9 cellular contexts compared by ENCODE assay signal in the genomic region with DNA sequence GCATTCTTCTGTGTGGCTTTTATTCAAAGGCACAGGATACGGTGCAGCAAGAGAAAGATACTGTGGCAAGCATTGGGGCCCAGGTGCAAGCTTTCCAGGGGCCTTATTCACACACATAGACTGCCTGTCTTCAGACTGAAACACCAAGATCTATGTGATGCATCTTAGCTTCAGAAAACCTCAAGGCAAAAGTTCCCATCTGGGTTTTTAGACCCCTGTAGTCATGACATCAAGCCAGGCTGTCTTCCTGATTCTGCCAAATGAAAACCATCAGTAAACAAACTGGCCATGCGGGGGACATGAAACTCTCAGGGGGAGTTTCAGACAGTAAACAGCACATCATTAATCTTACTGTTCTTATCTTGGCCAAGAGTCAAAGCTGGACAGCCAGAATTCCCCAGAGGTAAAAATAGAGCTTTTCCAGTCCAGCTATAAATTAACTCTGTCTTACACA. TPM values are rescaled to one million over a fixed set of nuclear protein-coding genes. Genes with fewer than 3 reads are reported as not detected.
DNase-seq lines count a peak whose midpoint lies in the region; ATAC-seq, FAIRE-seq and TF ChIP-seq lines count a peak whose summit lies in the region.
"Had no signal": no experiment of that assay in that cellular context is flagged by ENCODE, and none has a peak within 500 bp of the region (broad histone marks: within the 10 kb centered on the region; RNA-seq: fewer than 3 reads in every experiment).

No MANE protein-coding gene starts in this region.

- H3K4me1 Mint-ChIP-seq in activated T-helper 2 cell treated with anti-CD3 and anti-CD28 coated beads, Interferon-gamma antibody, Interleukin-2, Interleukin-4, amounts not matched to agents 10 μg/mL and 5 μg/mL and 100 μg/mL, durations not matched to agents 14 hours and 24 hours and 36 hours (ENCODE audit: low read depth), result peaks cover 23% of the 10 kb centered on the region

- no peak overlapping the region for H3K9ac ChIP-seq in HepG2 (ENCODE audit: insufficient read depth, low read depth, low read length)

- WGBS in HepG2 (ENCODE audit: low lambda C conversion rate), result 96% methylated on average over 2 of the region's 2 CpGs
- 38% methylated on average over 2 of the region's 2 CpGs for WGBS in right lobe of liver (ENCODE audit: insufficient coverage, low coverage, low lambda C conversion rate, missing lambda C conversion rate)
- 42% methylated on average over 2 of the region's 2 CpGs for WGBS in prostate gland

- peaks cover 3% of the 10 kb centered on the region for H3K79me2 ChIP-seq in HepG2 (ENCODE audit: insufficient read depth, low read length)

- TF ChIP-seq CTCF in HepG2 (CRISPR knock-in tag; IDR thresholded peaks at IDR 0.05) (no peak), right lobe of liver (IDR thresholded peaks at IDR 0.05) (no peak), choroid plexus epithelial cell (conservative IDR thresholded peaks at IDR 0.05; ENCODE audit: low read depth, low read length) (no peak), prostate gland (IDR thresholded peaks at IDR 0.05) (no peak)

- H3K4me3 ChIP-seq in HepG2 (replicated peaks in 1 of 3; ENCODE audit: insufficient read depth in 1 of 3, low read depth in 2 of 3, low read length in 3 of 3) (no peak overlapping the region), right lobe of liver (no peak overlapping the region), choroid plexus epithelial cell (ENCODE audit: low read depth, low read length) (no peak overlapping the region), prostate gland (no peak overlapping the region), H7 (ENCODE audit: insufficient read depth, low read depth, low read length) (no peak overlapping the region)

- H4K20me1 ChIP-seq in HepG2 (ENCODE audit: insufficient read depth, low read length), result no peaks in the 10 kb centered on the region

- H3K36me3 Mint-ChIP-seq in activated T-helper 2 cell treated with anti-CD3 and anti-CD28 coated beads, Interferon-gamma antibody, Interleukin-2, Interleukin-4, amounts not matched to agents 10 μg/mL and 5 μg/mL and 100 μg/mL, durations not matched to agents 14 hours and 24 hours and 36 hours (ENCODE audit: low read depth), result peaks cover 23% of the 10 kb centered on the region

- TF ChIP-seq POLR2A in HepG2 (IDR thresholded peaks at IDR 0.05; ENCODE audit: insufficient read depth in 1 of 2, low read depth in 2 of 2, low read length in 2 of 2) (no peak), right lobe of liver (IDR thresholded peaks at IDR 0.05) (no peak), prostate gland (IDR thresholded peaks at IDR 0.05) (no peak)

- H3K27me3 ChIP-seq in HepG2 (ENCODE audit: control insufficient read depth in 1 of 2, insufficient read depth in 2 of 2, low read length in 2 of 2) (no peaks in the 10 kb centered on the region), right lobe of liver (no peaks in the 10 kb centered on the region), prostate gland (replicated peaks; ENCODE audit: insufficient read depth) (no peaks in the 10 kb centered on the region), H7 (ENCODE audit: control insufficient read depth, insufficient read depth, low read length) (no peaks in the 10 kb centered on the region)

- intact Hi-C loops in HepG2 (cut with micrococcal nuclease; ENCODE audit: unreplicated experiment) (loop anchor here (2.0 to 5.0 kb wide), 3 partner anchors 99 to 221 kb away; a partner anchor contains a TSS), right lobe of liver (cut with DNase I) (no loop called here), prostate gland (cut with DNase I) (no loop called here)
- intact Hi-C loops in activated T-helper 2 cell treated with anti-CD3 and anti-CD28 coated beads, Interferon-gamma antibody, Interleukin-2, Interleukin-4, amounts not matched to agents 10 μg/mL and 5 μg/mL and 100 μg/mL, durations not matched to agents 14 hours and 24 hours and 36 hours (cut with micrococcal nuclease), result no loop called here

- H3K9me3 Mint-ChIP-seq in activated T-helper 2 cell treated with anti-CD3 and anti-CD28 coated beads, Interferon-gamma antibody, Interleukin-2, Interleukin-4, amounts not matched to agents 10 μg/mL and 5 μg/mL and 100 μg/mL, durations not matched to agents 14 hours and 24 hours and 36 hours, result no peaks in the 10 kb centered on the region

- H3K4me1 ChIP-seq in HepG2 (ENCODE audit: insufficient read depth, low read length), result peaks cover 85% of the 10 kb centered on the region
- peaks cover 0 to 51% (median 10%) of the 10 kb centered on the region in 4 donors for H3K4me1 ChIP-seq in right lobe of liver
- no peaks in the 10 kb centered on the region for H3K4me1 ChIP-seq in prostate gland (replicated peaks)

- ATAC-seq in HepG2 (no peak), right lobe of liver (no peak), HG03060 (IDR thresholded peaks at IDR 0.05; ENCODE audit: low read depth, unreplicated experiment) (peak; percentile 21)

- H2AFZ ChIP-seq in HepG2 (ENCODE audit: low read length), result no peak overlapping the region

- TF ChIP-seq RAD21 in HepG2 (CRISPR knock-in tag; IDR thresholded peaks at IDR 0.05), result no peak

- no peak for FAIRE-seq in HepG2 (lab: Jason Lieb, UNC)

- no peak overlapping the region for H3K4me2 ChIP-seq in HepG2 (ENCODE audit: low read depth, low read length)

- BruUV-seq in HepG2 (replicated peaks; lab: Mats Ljungman, UMichigan), result no TSS peak

- H3K9me3 ChIP-seq in HepG2 (ENCODE audit: low read length), result 0 out of 2 replicates have a peak, but pooled peaks cover 8% of the 10 kb centered on the region
- H3K9me3 ChIP-seq in right lobe of liver, result no peaks in the 10 kb centered on the region
- no peaks in the 10 kb centered on the region for H3K9me3 ChIP-seq in prostate gland

- H3K27ac Mint-ChIP-seq in activated T-helper 2 cell treated with anti-CD3 and anti-CD28 coated beads, Interferon-gamma antibody, Interleukin-2, Interleukin-4, amounts not matched to agents 10 μg/mL and 5 μg/mL and 100 μg/mL, durations not matched to agents 14 hours and 24 hours and 36 hours, result no peak overlapping the region

- H3K27ac ChIP-seq in HepG2 (ENCODE audit: extremely low read length, insufficient read depth, low read length) (peak overlapping the region; percentile 85), right lobe of liver (peak overlapping the region in 1 of 3 donors; percentile 37), prostate gland (no peak overlapping the region)

- no peaks in the 10 kb centered on the region for H3K27me3 Mint-ChIP-seq in activated T-helper 2 cell treated with anti-CD3 and anti-CD28 coated beads, Interferon-gamma antibody, Interleukin-2, Interleukin-4, amounts not matched to agents 10 μg/mL and 5 μg/mL and 100 μg/mL, durations not matched to agents 14 hours and 24 hours and 36 hours (ENCODE audit: low read depth)

- CTCF ChIA-PET in HepG2 (lab: Yijun Ruan, JAX; ENCODE audit: low intra/inter-chr PET ratio, low total read pairs), result no interaction called here

- TF ChIP-seq EP300 in HepG2 (IDR thresholded peaks at IDR 0.05; ENCODE audit: low read depth in 2 of 2, low read length in 2 of 2) (no peak), HepG2 (CRISPR knock-in tag; IDR thresholded peaks at IDR 0.05; ENCODE audit: borderline replicate concordance) (no peak)

- POLR2A ChIA-PET in HepG2 (lab: Yijun Ruan, JAX), result interaction anchor here (2.0 to 4.3 kb wide), 3 partner anchors 10 to 173 kb away, joined by 8 to 30 read pairs (median 27); a partner anchor contains a TSS

- no peak for DNase-seq in HepG2 (ENCODE audit: low spot score)
- no peak for DNase-seq in right lobe of liver
- peak; percentile 53 for DNase-seq in choroid plexus epithelial cell (ENCODE audit: low read depth)
- DNase-seq in prostate gland (ENCODE audit: low spot score), result no peak
- DNase-seq in 8988T, result no peak
- no peak for DNase-seq in H7
- no peak for DNase-seq in activated T-helper 2 cell treated with anti-CD3 and anti-CD28 coated beads, Interferon-gamma antibody, Interleukin-2, Interleukin-4, amounts not matched to agents 10 μg/mL and 5 μg/mL and 100 μg/mL, durations not matched to agents 14 hours and 24 hours and 36 hours (ENCODE audit: low spot score)
- DNase-seq: activated gamma-delta T cell had no signal

- peaks cover 0 to 6% of the 10 kb centered on the region in 2 experiments; a peak in 1 of 5 replicates for H3K36me3 ChIP-seq in HepG2 (replicated peaks in 1 of 2; ENCODE audit: control insufficient read depth in 1 of 2, insufficient read depth in 2 of 2, low read length in 2 of 2)
- no peaks in the 10 kb centered on the region for H3K36me3 ChIP-seq in right lobe of liver
- H3K36me3 ChIP-seq in prostate gland, result peaks cover 0 to 3% of the 10 kb centered on the region in 2 donors
- H3K36me3 ChIP-seq in H7 (replicated peaks; ENCODE audit: control insufficient read depth, insufficient read depth, low read length), result no peaks in the 10 kb centered on the region

- in situ Hi-C loops in HepG2 (cut with HindIII; ENCODE audit: extremely low pct_ligation_motif_present, low pct_unique_long_range_greater_than_20kb), result no loop called here

- no peak overlapping the region for H3K4me3 Mint-ChIP-seq in activated T-helper 2 cell treated with anti-CD3 and anti-CD28 coated beads, Interferon-gamma antibody, Interleukin-2, Interleukin-4, amounts not matched to agents 10 μg/mL and 5 μg/mL and 100 μg/mL, durations not matched to agents 14 hours and 24 hours and 36 hours (ENCODE audit: low read depth)

RNA-seq across cellular contexts. Expression of a gene that starts 9.8 kb away (rescaled TPM):
- 5.5 and 7.2 TPM in 2 replicates for total RNA-seq in HepG2 (2016; rRNA removed; fragmentation: Illumina TruSeq; extraction: Trizol)
- 0.71 and 0.91 TPM in 2 replicates for total RNA-seq in HepG2 (2016; cell fraction: cytosol; rRNA removed; fragmentation: Illumina TruSeq; extraction: Trizol; ENCODE audit: low read depth)
- 6.2 and 8.4 TPM in 2 replicates for total RNA-seq in HepG2 (2016; cell fraction: insoluble cytoplasmic fraction; rRNA removed; fragmentation: Illumina TruSeq; extraction: Trizol)
- total RNA-seq in HepG2 (2016; cell fraction: membrane; rRNA removed; fragmentation: Illumina TruSeq; extraction: Trizol), result 2.8 and 3.1 TPM in 2 replicates
- 16.0 and 17.0 TPM in 2 replicates for total RNA-seq in HepG2 (2016; cell fraction: nucleus; rRNA removed; fragmentation: Illumina TruSeq; extraction: Trizol)
- polyA plus RNA-seq in HepG2 (2011; rRNA removed), result 2.0 and 2.2 TPM in 2 replicates
- 0.87 and 1.5 TPM in 2 replicates for polyA plus RNA-seq in HepG2 (2011; cell fraction: cytosol; rRNA removed)
- polyA plus RNA-seq in HepG2 (2011; cell fraction: nucleus; rRNA removed), result 2.3 and 4.2 TPM in 2 replicates
- polyA plus RNA-seq in HepG2 (2012), result 3.5 and 5.1 TPM in 2 replicates
- polyA plus RNA-seq in HepG2 (2016; cell fraction: cytosol; fragmentation: Illumina TruSeq; extraction: Trizol; ENCODE audit: low read depth), result 1.1 and 1.4 TPM in 2 replicates
- 6.1 and 6.8 TPM in 2 replicates for polyA plus RNA-seq in HepG2 (2016; cell fraction: insoluble cytoplasmic fraction; fragmentation: Illumina TruSeq; extraction: Trizol; ENCODE audit: low read depth)
- 2.3 and 2.4 TPM in 2 replicates for polyA plus RNA-seq in HepG2 (2016; cell fraction: membrane; fragmentation: Illumina TruSeq; extraction: Trizol; ENCODE audit: low read depth)
- polyA plus RNA-seq in HepG2 (2016; cell fraction: nucleus; fragmentation: Illumina TruSeq; extraction: Trizol; ENCODE audit: insufficient read depth, low read depth), result 23.0 and 23.2 TPM in 2 replicates
- 0.26 and 1.0 TPM in 2 replicates for polyA minus RNA-seq in HepG2 (2011; rRNA and poly(A)+ RNA removed; ENCODE audit: low replicate concordance)
- 0.20 and 0.35 TPM in 2 replicates for polyA minus RNA-seq in HepG2 (2011; cell fraction: cytosol; rRNA and poly(A)+ RNA removed)
- polyA minus RNA-seq in HepG2 (2011; cell fraction: nucleus; rRNA and poly(A)+ RNA removed), result 11.5 and 11.9 TPM in 2 replicates
- 1 to 10 TPM; 1.2 to 3.5 (median 2.2) TPM for total RNA-seq in right lobe of liver
- 1 to 10 TPM; 1.4 to 2.6 TPM for total RNA-seq in prostate gland
- total RNA-seq in H7 (2014; rRNA removed; shearing (Covaris generic)), result 1.00 and 1.7 TPM in 2 replicates
- total RNA-seq in activated T-helper 2 cell treated with anti-CD3 and anti-CD28 coated beads, Interferon-gamma antibody, Interleukin-2, Interleukin-4, amounts not matched to agents 10 μg/mL and 5 μg/mL and 100 μg/mL, durations not matched to agents 14 hours and 24 hours and 36 hours, result 1.6 and 3.9 TPM in 2 replicates
